ENCODE assay signal across 8 cellular contexts in genomic region chr19:6736169-6736916, GRCh38. TPM values are rescaled to one million over a fixed set of nuclear protein-coding genes. Genes with fewer than 3 reads are reported as not detected.
A peak's percentile ranks its signal among the peaks of the same experiment; 100 is the strongest.
DNase-seq lines count a peak whose midpoint lies in the region; ATAC-seq and TF ChIP-seq lines count a peak whose summit lies in the region.

No MANE protein-coding gene starts in this region.

- H3K36me3 Mint-ChIP-seq in CD4-positive, CD25-positive, alpha-beta regulatory T cell = peaks cover 10% of the 10 kb centered on the region
- peaks cover 7% of the 10 kb centered on the region; the same call in 1 of the 2 replicates for H3K36me3 Mint-ChIP-seq in HFFc6 (ENCODE audit: low read depth)
- no peaks in the 10 kb centered on the region for H3K36me3 Mint-ChIP-seq in natural killer cell treated with Interleukin-12 subunit alpha and Interleukin-12 subunit beta and Interleukin-15 and Interleukin-18, amount 100 ng/mL, for 72 hours

- no peaks in the 10 kb centered on the region for H3K27me3 ChIP-seq in CD4-positive, CD25-positive, alpha-beta regulatory T cell (ENCODE audit: control insufficient read depth, insufficient read depth, low read length)

- peak overlapping the region; percentile 94 for H3K27ac ChIP-seq in CD4-positive, CD25-positive, alpha-beta regulatory T cell (ENCODE audit: insufficient read depth, low read length, poor library complexity, severe bottlenecking)
- H3K27ac ChIP-seq in RWPE1 = peak overlapping the region; percentile 98

- peak overlapping the region; percentile 87 to 99 (median 94) for H3K4me3 Mint-ChIP-seq in CD4-positive, CD25-positive, alpha-beta regulatory T cell
- H3K4me3 Mint-ChIP-seq in HFFc6 = peak overlapping the region; percentile 99
- H3K4me3 Mint-ChIP-seq in natural killer cell treated with Interleukin-12 subunit alpha and Interleukin-12 subunit beta and Interleukin-15 and Interleukin-18, amount 100 ng/mL, for 72 hours = peak overlapping the region; percentile 93

- peaks cover 44% of the 10 kb centered on the region for H3K4me1 ChIP-seq in CD4-positive, CD25-positive, alpha-beta regulatory T cell (ENCODE audit: control insufficient read depth, insufficient read depth, low read length, poor library complexity, severe bottlenecking)

- H3K27ac Mint-ChIP-seq in CD4-positive, CD25-positive, alpha-beta regulatory T cell = peak overlapping the region; percentile 95 to 99 (median 97)
- peak overlapping the region; percentile 85 for H3K27ac Mint-ChIP-seq in HFFc6
- H3K27ac Mint-ChIP-seq in natural killer cell treated with Interleukin-12 subunit alpha and Interleukin-12 subunit beta and Interleukin-15 and Interleukin-18, amount 100 ng/mL, for 72 hours = peak overlapping the region; percentile 90 to 99

- DNase-seq in CD4-positive, CD25-positive, alpha-beta regulatory T cell = peak; percentile 55 to 91 (median 74)
- DNase-seq in HFFc6 = peak; percentile 89
- peak; percentile 68 for DNase-seq in RWPE1 (ENCODE audit: low spot score)
- DNase-seq in activated T-helper 9 cell treated with anti-CD3 and anti-CD28 coated beads, Interleukin-2, amount 50 U/mL, for 16 hours (ENCODE audit: low read depth) = peak; percentile 50
- peak; percentile 94 for DNase-seq in fibroblast of pulmonary artery (ENCODE audit: low read depth)
- peak; percentile 89 for DNase-seq in natural killer cell treated with Interleukin-12 subunit alpha and Interleukin-12 subunit beta and Interleukin-15 and Interleukin-18, amount 100 ng/mL, for 72 hours (ENCODE audit: low spot score)
- peak; percentile 78 for DNase-seq in stromal cell of bone marrow (ENCODE audit: low read depth)
- DNase-seq in NCI-H2029 treated with DMSO at 0.1 percent for 48 hours (lab: John Stamatoyannopoulos, UW) = no peak

- CTCF ChIA-PET in RWPE1 (lab: Yijun Ruan, JAX) = interaction anchor here (0.5 to 1.1 kb wide), 11 partner anchors 79 to 537 kb away, joined by 3 to 11 read pairs (median 4); no protein-coding TSS in a partner anchor

- ATAC-seq in CD4-positive, CD25-positive, alpha-beta regulatory T cell (ENCODE audit: low read depth in 2 of 2) = peak in 1 of 2 donors; percentile 3
- peak; percentile 23 to 33 for ATAC-seq in natural killer cell treated with Interleukin-12 subunit alpha and Interleukin-12 subunit beta and Interleukin-15 and Interleukin-18, amount 100 ng/mL, for 72 hours

- H3K9me3 ChIP-seq in CD4-positive, CD25-positive, alpha-beta regulatory T cell (ENCODE audit: control insufficient read depth in 2 of 2, low read length in 2 of 2) = no peaks in the 10 kb centered on the region

- H3K4me3 ChIP-seq in CD4-positive, CD25-positive, alpha-beta regulatory T cell (ENCODE audit: low read depth, low read length) = peak overlapping the region; percentile 83
- H3K4me3 ChIP-seq in fibroblast of pulmonary artery (replicated peaks; ENCODE audit: low read depth, low read length) = peak overlapping the region; percentile 97

- peaks cover 10 to 38% (median 22%) of the 10 kb centered on the region in 4 donors for H3K4me1 Mint-ChIP-seq in CD4-positive, CD25-positive, alpha-beta regulatory T cell
- H3K4me1 Mint-ChIP-seq in HFFc6 (ENCODE audit: low read depth) = peaks cover 33% of the 10 kb centered on the region
- peaks cover 26 to 36% of the 10 kb centered on the region in 2 donors for H3K4me1 Mint-ChIP-seq in natural killer cell treated with Interleukin-12 subunit alpha and Interleukin-12 subunit beta and Interleukin-15 and Interleukin-18, amount 100 ng/mL, for 72 hours (ENCODE audit: low read depth in 2 of 2)

- H3K27me3 Mint-ChIP-seq in CD4-positive, CD25-positive, alpha-beta regulatory T cell = peaks cover 8% of the 10 kb centered on the region
- no peaks in the 10 kb centered on the region; the same call in 1 of the 2 replicates for H3K27me3 Mint-ChIP-seq in HFFc6 (ENCODE audit: insufficient read depth)
- no peaks in the 10 kb centered on the region for H3K27me3 Mint-ChIP-seq in natural killer cell treated with Interleukin-12 subunit alpha and Interleukin-12 subunit beta and Interleukin-15 and Interleukin-18, amount 100 ng/mL, for 72 hours

- TF ChIP-seq CTCF in HFFc6 (IDR thresholded peaks at IDR 0.05) = peak; percentile 76
- TF ChIP-seq CTCF in RWPE1 (conservative IDR thresholded peaks at IDR 0.05; ENCODE audit: low read depth) = peak; percentile 68
- peak; percentile 71 for TF ChIP-seq CTCF in fibroblast of pulmonary artery (IDR thresholded peaks at IDR 0.05; ENCODE audit: low read length, missing control alignments)

- H3K9me3 Mint-ChIP-seq in CD4-positive, CD25-positive, alpha-beta regulatory T cell = no peaks in the 10 kb centered on the region
- no peaks in the 10 kb centered on the region for H3K9me3 Mint-ChIP-seq in HFFc6
- no peaks in the 10 kb centered on the region for H3K9me3 Mint-ChIP-seq in natural killer cell treated with Interleukin-12 subunit alpha and Interleukin-12 subunit beta and Interleukin-15 and Interleukin-18, amount 100 ng/mL, for 72 hours

- POLR2A ChIA-PET in RWPE1 (lab: Yijun Ruan, JAX; ENCODE audit: low non-redundant PET) = no interaction called here

- H3K36me3 ChIP-seq in CD4-positive, CD25-positive, alpha-beta regulatory T cell (ENCODE audit: control insufficient read depth, insufficient read depth, low read length) = peaks cover 5% of the 10 kb centered on the region

RNA-seq across cellular contexts. Expression of gene GPR108, which starts 1.0 kb away (rescaled TPM):
- total RNA-seq in CD4-positive, CD25-positive, alpha-beta regulatory T cell = 60.7 TPM
- polyA plus RNA-seq in CD4-positive, CD25-positive, alpha-beta regulatory T cell = 10 to 100 TPM; 82.9 to 98.8 (median 87.4) TPM
- total RNA-seq in HFFc6 (2021; fragmentation: NEBNext Ultra II Directional; extraction: Animal tissue kit (Norgen Biotek cat#: 25700)) = 10 to 100 TPM; 52.2 to 60.5 (median 56.4) TPM
- 10 to 100 TPM; 67.4 to 70.4 TPM for total RNA-seq in natural killer cell treated with Interleukin-12 subunit alpha and Interleukin-12 subunit beta and Interleukin-15 and Interleukin-18, amount 100 ng/mL, for 72 hours

RNA-seq across cellular contexts. Expression of gene TRIP10, which starts 3.1 kb away (rescaled TPM):
- 2.6 TPM for total RNA-seq in CD4-positive, CD25-positive, alpha-beta regulatory T cell
- under 1 TPM in 3 of 4 donors, not detected in 1; 0.37 to 0.51 (median 0.38) TPM for polyA plus RNA-seq in CD4-positive, CD25-positive, alpha-beta regulatory T cell
- total RNA-seq in HFFc6 (2021; fragmentation: NEBNext Ultra II Directional; extraction: Animal tissue kit (Norgen Biotek cat#: 25700)) = 10 to 100 TPM; 46.1 to 53.3 (median 48.8) TPM
- total RNA-seq in natural killer cell treated with Interleukin-12 subunit alpha and Interleukin-12 subunit beta and Interleukin-15 and Interleukin-18, amount 100 ng/mL, for 72 hours = 10 to 100 TPM; 44.8 to 76.5 TPM

RNA-seq across cellular contexts. Expression of gene C3, which starts 15.9 kb away (rescaled TPM):
- total RNA-seq in CD4-positive, CD25-positive, alpha-beta regulatory T cell = not detected
- polyA plus RNA-seq in CD4-positive, CD25-positive, alpha-beta regulatory T cell = not detected
- total RNA-seq in HFFc6 (2021; fragmentation: NEBNext Ultra II Directional; extraction: Animal tissue kit (Norgen Biotek cat#: 25700)) = 1 to 10 TPM in 4 of 6 experiments, under 1 TPM in 2; 0.82 to 1.5 (median 1.2) TPM
- total RNA-seq in natural killer cell treated with Interleukin-12 subunit alpha and Interleukin-12 subunit beta and Interleukin-15 and Interleukin-18, amount 100 ng/mL, for 72 hours = 1 to 10 TPM; 3.5 to 9.2 TPM

RNA-seq across cellular contexts. Expression of gene SH2D3A, which starts 30.9 kb away (rescaled TPM):
- total RNA-seq in CD4-positive, CD25-positive, alpha-beta regulatory T cell = 46.2 TPM
- polyA plus RNA-seq in CD4-positive, CD25-positive, alpha-beta regulatory T cell = 10 to 100 TPM; 19.5 to 26.5 (median 22.1) TPM
- total RNA-seq in HFFc6 (2021; fragmentation: NEBNext Ultra II Directional; extraction: Animal tissue kit (Norgen Biotek cat#: 25700)) = not detected
- 10 to 100 TPM; 15.2 to 17.8 TPM for total RNA-seq in natural killer cell treated with Interleukin-12 subunit alpha and Interleukin-12 subunit beta and Interleukin-15 and Interleukin-18, amount 100 ng/mL, for 72 hours

RNA-seq across cellular contexts. Expression of gene VAV1, which starts 36.2 kb away (rescaled TPM):
- total RNA-seq in CD4-positive, CD25-positive, alpha-beta regulatory T cell = 117 TPM
- polyA plus RNA-seq in CD4-positive, CD25-positive, alpha-beta regulatory T cell = 10 to 100 TPM; 14.8 to 24.2 (median 21.8) TPM
- total RNA-seq in HFFc6 (2021; fragmentation: NEBNext Ultra II Directional; extraction: Animal tissue kit (Norgen Biotek cat#: 25700)) = not detected
- total RNA-seq in natural killer cell treated with Interleukin-12 subunit alpha and Interleukin-12 subunit beta and Interleukin-15 and Interleukin-18, amount 100 ng/mL, for 72 hours = 100 to 1,000 TPM; 166 to 167 TPM

Comparison
In these comparisons a context has a peak if more than half of its experiments do, and no peak if none do; other contexts are left out.
1. RNA of gene TRIP10, which starts 3.1 kb away (total RNA-seq): 44.8 to 76.5 TPM in natural killer cell treated with Interleukin-12 subunit alpha and Interleukin-12 subunit beta and Interleukin-15 and Interleukin-18, amount 100 ng/mL, for 72 hours and 46.1 to 53.3 TPM in HFFc6; 2.6 TPM in CD4-positive, CD25-positive, alpha-beta regulatory T cell (single experiment); every median in the first group is over 10 times any median in the second.
2. Peak in every context shown above with its lines, with median percentiles within 50 percentile points of each other: H3K27ac Mint-ChIP-seq, H3K4me3 Mint-ChIP-seq and CTCF ChIP-seq.